In genomic region chr11:75654314-75654713, GRCh38 we compare ENCODE assay signal across 10 cellular contexts. TPM values are rescaled to one million over a fixed set of nuclear protein-coding genes. Genes with fewer than 3 reads are reported as not detected.
A peak's percentile ranks its signal among the peaks of the same experiment; 100 is the strongest.
DNase-seq lines count a peak whose midpoint lies in the region; ATAC-seq and TF ChIP-seq lines count a peak whose summit lies in the region.
"Had no signal": no experiment of that assay in that cellular context is flagged by ENCODE, and none has a peak within 500 bp of the region (broad histone marks: within the 10 kb centered on the region; RNA-seq: fewer than 3 reads in every experiment).

No MANE protein-coding gene starts in this region.

- no peak for TF ChIP-seq CTCF in testis (IDR thresholded peaks at IDR 0.05)

- H3K4me3 ChIP-seq in testis: no peak overlapping the region

- no peaks in the 10 kb centered on the region for H3K36me3 ChIP-seq in testis (ENCODE audit: low read depth, missing control alignments)

- no peaks in the 10 kb centered on the region for H3K9me3 ChIP-seq in testis

- H3K27me3 ChIP-seq in testis: no peaks in the 10 kb centered on the region

- intact Hi-C loops in testis (cut with DNase I; ENCODE audit: low total_unique reads): no loop called here

- ATAC-seq in GM18519 (IDR thresholded peaks at IDR 0.05; ENCODE audit: low FRiP score, unreplicated experiment) (peak; percentile 76), HG02981 (IDR thresholded peaks at IDR 0.05; ENCODE audit: unreplicated experiment) (peak; percentile 82), HG02970 (IDR thresholded peaks at IDR 0.05; ENCODE audit: low FRiP score, unreplicated experiment) (no peak)

- WGBS in testis, 2 donors: 68 to 78% methylated on average over 3 of the region's 3 CpGs

- no peak overlapping the region for H3K27ac ChIP-seq in testis

- H3K4me1 ChIP-seq in testis: no peaks in the 10 kb centered on the region

- DNase-seq in AG08395 (ENCODE audit: low spot score): peak; percentile 70
- DNase-seq in amniotic epithelial cell (ENCODE audit: low read depth): peak; percentile 93
- DNase-seq in testis: no peak
- DNase-seq in NCI-H526 treated with DMSO at 0.1 percent for 48 hours (lab: John Stamatoyannopoulos, UW): no peak
- DNase-seq in activated effector memory CD4-positive, alpha-beta T cell treated with anti-CD3 and anti-CD28 coated beads, Interleukin-2, amount 50 U/mL, for 16 hours: no peak
- DNase-seq: immature natural killer cell, Karpas-422 had no signal

- TF ChIP-seq POLR2A in testis (IDR thresholded peaks at IDR 0.05): no peak

RNA-seq across cellular contexts. Expression of gene MAP6, which starts 14.5 kb away (rescaled TPM):
- 10 to 100 TPM; 17.8 to 23.8 TPM for total RNA-seq in testis
- 38.1 TPM for polyA plus RNA-seq in testis (ENCODE audit: insufficient read depth, low read depth, low replicate concordance)
- polyA plus RNA-seq: immature natural killer cell had no signal

Comparison
In these comparisons a context has a peak if more than half of its experiments do, and no peak if none do; other contexts are left out.
1. DNase-seq: peak in AG08395 (single experiment) and amniotic epithelial cell (single experiment); none in testis (single experiment), NCI-H526 treated with DMSO at 0.1 percent for 48 hours (single experiment) and activated effector memory CD4-positive, alpha-beta T cell treated with anti-CD3 and anti-CD28 coated beads, Interleukin-2, amount 50 U/mL, for 16 hours (single experiment).